ENCODE assay signal across 35 cellular contexts in the genomic region with DNA sequence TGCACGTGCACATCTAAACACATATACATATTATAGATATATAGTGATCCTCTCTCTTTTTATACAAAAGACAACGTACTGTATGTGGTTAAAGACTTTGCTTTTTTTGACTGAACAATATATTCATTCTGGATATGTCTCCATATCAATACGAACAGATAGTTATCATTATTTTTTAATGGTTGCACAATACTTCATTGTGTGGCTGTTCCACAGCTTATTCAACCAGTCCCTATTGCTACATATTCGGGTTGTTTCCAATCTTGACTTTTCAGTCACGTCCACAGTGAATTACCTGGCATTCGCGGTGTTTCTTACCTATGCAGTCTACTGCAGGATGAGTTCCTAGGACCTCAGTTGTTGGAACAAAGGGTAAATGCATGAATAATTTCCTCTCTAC. TPM values are rescaled to one million over a fixed set of nuclear protein-coding genes. Genes with fewer than 3 reads are reported as not detected.
"Had no signal": no experiment of that assay in that cellular context is flagged by ENCODE, and none has a peak within 500 bp of the region (broad histone marks: within the 10 kb centered on the region; RNA-seq: fewer than 3 reads in every experiment).

No MANE protein-coding gene starts in this region.

- H3K9me3 ChIP-seq: MG63 had no signal

- H3K4me3 ChIP-seq: MG63 had no signal

- DNase-seq: Karpas-422, Kasumi-1, MM.1S, MV-4-11, NCI-H1048, NCI-H1092, NCI-H1092 treated with DMSO at 0.1 percent for 48 hours, NCI-H1105, NCI-H1105 treated with DMSO at 0.1 percent for 48 hours, NCI-H1417, NCI-H1417 treated with DMSO at 0.1 percent for 48 hours, NCI-H1436, NCI-H1436 treated with DMSO at 0.1 percent for 48 hours, NCI-H146, NCI-H1694, NCI-H1694 treated with DMSO at 0.1 percent for 48 hours, NCI-H187, NCI-H187 treated with DMSO at 0.1 percent for 48 hours, NCI-H1930, NCI-H2029, NCI-H2029 treated with DMSO at 0.1 percent for 48 hours, NCI-H2107, NCI-H2171, NCI-H2171 treated with DMSO at 0.1 percent for 48 hours, NCI-H2227 treated with DMSO at 0.1 percent for 48 hours, NCI-H226, NCI-H345, NCI-H446, NCI-H446 treated with DMSO at 0.1 percent for 48 hours, NCI-H510A, NCI-H510A treated with DMSO at 0.1 percent for 48 hours, NCI-H524 had no signal

- H3K27me3 ChIP-seq: MG63 had no signal

- H3K36me3 ChIP-seq: MG63 had no signal

RNA-seq across cellular contexts. Expression of a gene that starts 53.1 kb away (rescaled TPM):
- total RNA-seq: LHCN-M2, NCI-H460 had no signal
